In the genomic region with DNA sequence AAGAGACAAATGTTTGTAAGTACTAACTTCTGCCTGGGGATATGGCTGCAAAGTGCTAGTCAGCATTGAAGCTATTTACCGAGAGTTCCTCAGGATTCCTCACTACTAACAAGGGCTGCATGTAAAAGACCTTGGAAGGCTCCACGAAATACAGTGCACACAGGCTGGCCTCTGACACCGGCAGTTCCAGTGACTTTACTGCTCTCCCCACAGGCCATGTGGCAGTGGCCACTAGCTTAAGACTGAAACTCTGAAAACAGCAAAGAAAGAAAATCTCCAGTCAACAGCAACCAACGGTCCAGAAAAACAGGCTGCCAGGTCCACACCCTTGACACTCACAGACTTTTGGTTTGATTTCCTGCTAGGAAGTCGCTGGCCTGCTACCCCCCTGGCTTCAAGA, we compare ENCODE assay signal across 18 cellular contexts. TPM values are rescaled to one million over a fixed set of nuclear protein-coding genes. Genes with fewer than 3 reads are reported as not detected.
A peak's percentile ranks its signal among the peaks of the same experiment; 100 is the strongest.
DNase-seq lines count a peak whose midpoint lies in the region; ATAC-seq and TF ChIP-seq lines count a peak whose summit lies in the region.
"Had no signal": no experiment of that assay in that cellular context is flagged by ENCODE, and none has a peak within 500 bp of the region (broad histone marks: within the 10 kb centered on the region; RNA-seq: fewer than 3 reads in every experiment).

No MANE protein-coding gene starts in this region.

- H3K4me3 Mint-ChIP-seq in activated CD4-positive, alpha-beta T cell treated with anti-CD3 and anti-CD28 coated beads, Interleukin-2, amount 10 ng/mL, durations not matched to agents 24 days and 14 days = no peak overlapping the region

- peaks cover 7% of the 10 kb centered on the region for H3K36me3 Mint-ChIP-seq in activated CD4-positive, alpha-beta T cell treated with anti-CD3 and anti-CD28 coated beads, Interleukin-2, amount 10 ng/mL, durations not matched to agents 24 days and 14 days (ENCODE audit: low read depth)

- POLR2A ChIA-PET in Panc1 (lab: Charles Lee) = no interaction called here

- intact Hi-C loops in activated CD4-positive, alpha-beta T cell treated with anti-CD3 and anti-CD28 coated beads, Interleukin-2, amount 10 ng/mL, durations not matched to agents 24 days and 14 days (cut with micrococcal nuclease) = no loop called here
- intact Hi-C loops in Panc1 (cut with micrococcal nuclease; ENCODE audit: unreplicated experiment) = no loop called here

- peaks cover 27% of the 10 kb centered on the region for H3K4me1 ChIP-seq in Panc1 (ENCODE audit: control insufficient read depth, insufficient read depth, low read length)

- peak overlapping the region; percentile 8 for H3K27ac Mint-ChIP-seq in activated CD4-positive, alpha-beta T cell treated with anti-CD3 and anti-CD28 coated beads, Interleukin-2, amount 10 ng/mL, durations not matched to agents 24 days and 14 days

- no peaks in the 10 kb centered on the region for H3K9me3 Mint-ChIP-seq in activated CD4-positive, alpha-beta T cell treated with anti-CD3 and anti-CD28 coated beads, Interleukin-2, amount 10 ng/mL, durations not matched to agents 24 days and 14 days

- peak overlapping the region; percentile 49 for H3K27ac ChIP-seq in Panc1 (ENCODE audit: low read length)
- H3K27ac ChIP-seq: epithelial cell of prostate had no signal

- BruUV-seq in Panc1 (replicated peaks; lab: Mats Ljungman, UMichigan) = no TSS peak

- DNase-seq in activated CD4-positive, alpha-beta T cell treated with anti-CD3 and anti-CD28 coated beads, Interleukin-2, amount 10 ng/mL, durations not matched to agents 24 days and 14 days = no peak
- no peak for DNase-seq in activated CD4-positive, alpha-beta T cell treated with anti-CD3 and anti-CD28 coated beads, Interleukin-2, amount 50 U/mL, for 1 hour
- DNase-seq in Panc1 (ENCODE audit: low read depth, low spot score) = no peak
- DNase-seq in erythroblast (lab: John Stamatoyannopoulos, UW) = peak; percentile 49 to 63
- peak; percentile 46 for DNase-seq in retina
- no peak for DNase-seq in A172 (ENCODE audit: low spot score)
- no peak for DNase-seq in NCI-H2196 treated with DMSO at 0.1 percent for 48 hours (lab: John Stamatoyannopoulos, UW; ENCODE audit: unreplicated experiment)
- DNase-seq: activated CD4-positive, alpha-beta T cell treated with anti-CD3 and anti-CD28 coated beads, Interleukin-2, amount 50 U/mL, for 4 hours; activated gamma-delta T cell treated with Interleukin-2 at 50 U/mL for 16 hours; COR-L47; GDM1; KBM-7; left cardiac atrium; NCI-H1436 treated with DMSO at 0.1 percent for 48 hours; NCI-H510A treated with DMSO at 0.1 percent for 48 hours had no signal

- H3K27me3 Mint-ChIP-seq in activated CD4-positive, alpha-beta T cell treated with anti-CD3 and anti-CD28 coated beads, Interleukin-2, amount 10 ng/mL, durations not matched to agents 24 days and 14 days = no peaks in the 10 kb centered on the region

- peak; percentile 10 for TF ChIP-seq POLR2A in erythroblast (IDR thresholded peaks at IDR 0.05; ENCODE audit: low read length)

- CTCF ChIA-PET in Panc1 (lab: Charles Lee) = interaction anchor here (1.5 kb wide), 1 partner anchor 32 kb away, joined by 3 read pairs; no protein-coding TSS in a partner anchor

- H3K27me3 ChIP-seq in Panc1 (ENCODE audit: control insufficient read depth, insufficient read depth, low read length) = no peaks in the 10 kb centered on the region

- no peaks in the 10 kb centered on the region for H3K36me3 ChIP-seq in Panc1 (ENCODE audit: control insufficient read depth, insufficient read depth, low read length)

- H3K4me1 Mint-ChIP-seq in activated CD4-positive, alpha-beta T cell treated with anti-CD3 and anti-CD28 coated beads, Interleukin-2, amount 10 ng/mL, durations not matched to agents 24 days and 14 days = peaks cover 39% of the 10 kb centered on the region

- in situ Hi-C loops in Panc1 (cut with HindIII; ENCODE audit: low pct_unique_long_range_greater_than_20kb, low sequenced_read_pairs) = no loop called here

- no peaks in the 10 kb centered on the region for H3K9me3 ChIP-seq in Panc1 (ENCODE audit: control insufficient read depth, insufficient read depth, low read depth, low read length)
- H3K9me3 ChIP-seq: A549 had no signal

- no peak for ATAC-seq in Panc1
- ATAC-seq in GM21576 (IDR thresholded peaks at IDR 0.05; ENCODE audit: unreplicated experiment) = no peak
- ATAC-seq: A549, left cardiac atrium had no signal

- TF ChIP-seq CTCF in Panc1 (IDR thresholded peaks at IDR 0.05) = no peak

- no peak overlapping the region for H3K4me3 ChIP-seq in Panc1 (ENCODE audit: low read depth in 2 of 2, low read length in 2 of 2)
- H3K4me3 ChIP-seq: A549 had no signal

RNA-seq across cellular contexts. Expression of gene MREG, which starts 11.1 kb away (rescaled TPM):
- total RNA-seq in activated CD4-positive, alpha-beta T cell treated with anti-CD3 and anti-CD28 coated beads, Interleukin-2, amount 10 ng/mL, durations not matched to agents 24 days and 14 days = 10.6 and 10.9 TPM in 2 replicates
- 19.2 TPM for total RNA-seq in Panc1 (2021; ENCODE audit: unreplicated experiment)
- polyA plus RNA-seq in Panc1 (2012; ENCODE audit: insufficient read length) = 10.7 TPM
- 8.9 and 14.1 TPM in 2 replicates for total RNA-seq in A172 (2014; rRNA removed; shearing (Covaris generic))

Comparison
In these comparisons a context has a peak if more than half of its experiments do, and no peak if none do; other contexts are left out.
1. DNase-seq: peak in erythroblast (2 of 2) and retina (single experiment); none in activated CD4-positive, alpha-beta T cell treated with anti-CD3 and anti-CD28 coated beads, Interleukin-2, amount 10 ng/mL, durations not matched to agents 24 days and 14 days (single experiment), activated CD4-positive, alpha-beta T cell treated with anti-CD3 and anti-CD28 coated beads, Interleukin-2, amount 50 U/mL, for 1 hour (single experiment), Panc1 (single experiment), A172 (single experiment) and NCI-H2196 treated with DMSO at 0.1 percent for 48 hours (single experiment).